In genomic region chr7:20030915-20031362, GRCh38 we compare ENCODE assay signal across 7 cellular contexts.
DNase-seq lines count a peak whose midpoint lies in the region; ATAC-seq and FAIRE-seq lines count a peak whose summit lies in the region.

No MANE protein-coding gene starts in this region.

- DNase-seq in RCC 7860 (ENCODE audit: low spot score): peak; percentile 42
- DNase-seq in stimulated activated naive B cell treated with anti-CD40 and anti-IgM and Interleukin-4, amounts not matched to agents 10 μg/mL and 1 μg/mL and 100 μg/mL, for 72 hours: peak; percentile 11
- DNase-seq in Right ventricle myocardium inferior (ENCODE audit: missing footprints): no peak
- DNase-seq in islet precursor cell: no peak
- no peak for DNase-seq in HPDE6-E6E7 (ENCODE audit: extremely low spot score)

- H3K9me3 Mint-ChIP-seq in stimulated activated naive B cell treated with anti-CD40 and anti-IgM and Interleukin-4, amounts not matched to agents 10 μg/mL and 1 μg/mL and 100 μg/mL, for 72 hours: peaks cover 3 to 6% of the 10 kb centered on the region in 2 donors

- H3K4me1 Mint-ChIP-seq in stimulated activated naive B cell treated with anti-CD40 and anti-IgM and Interleukin-4, amounts not matched to agents 10 μg/mL and 1 μg/mL and 100 μg/mL, for 72 hours: peaks cover 31 to 59% of the 10 kb centered on the region in 2 donors

- H3K27me3 Mint-ChIP-seq in stimulated activated naive B cell treated with anti-CD40 and anti-IgM and Interleukin-4, amounts not matched to agents 10 μg/mL and 1 μg/mL and 100 μg/mL, for 72 hours: no peaks in the 10 kb centered on the region

- H3K27ac Mint-ChIP-seq in stimulated activated naive B cell treated with anti-CD40 and anti-IgM and Interleukin-4, amounts not matched to agents 10 μg/mL and 1 μg/mL and 100 μg/mL, for 72 hours: peak overlapping the region; percentile 83

- peak overlapping the region; percentile 3 to 55 for H3K4me3 Mint-ChIP-seq in stimulated activated naive B cell treated with anti-CD40 and anti-IgM and Interleukin-4, amounts not matched to agents 10 μg/mL and 1 μg/mL and 100 μg/mL, for 72 hours

- peak; percentile 27 for FAIRE-seq in RCC 7860 (lab: Jason Lieb, UNC)

- H3K36me3 Mint-ChIP-seq in stimulated activated naive B cell treated with anti-CD40 and anti-IgM and Interleukin-4, amounts not matched to agents 10 μg/mL and 1 μg/mL and 100 μg/mL, for 72 hours: no peaks in the 10 kb centered on the region

- intact Hi-C loops in Right ventricle myocardium inferior (cut with DNase I): no loop called here

- ATAC-seq in GM19324 (IDR thresholded peaks at IDR 0.05; ENCODE audit: low FRiP score, unreplicated experiment): peak; percentile 33
- peak; percentile 72 for ATAC-seq in HG02885 (IDR thresholded peaks at IDR 0.05; ENCODE audit: poor library complexity, unreplicated experiment)
- peak; percentile 72 to 80 for ATAC-seq in stimulated activated naive B cell treated with anti-CD40 and anti-IgM and Interleukin-4, amounts not matched to agents 10 μg/mL and 1 μg/mL and 100 μg/mL, for 72 hours (replicated peaks)
- ATAC-seq in Right ventricle myocardium inferior: no peak

Comparison
In these comparisons a context has a peak if more than half of its experiments do, and no peak if none do; other contexts are left out.
1. DNase-seq: peak in RCC 7860 (single experiment) and stimulated activated naive B cell treated with anti-CD40 and anti-IgM and Interleukin-4, amounts not matched to agents 10 μg/mL and 1 μg/mL and 100 μg/mL, for 72 hours (single experiment); none in Right ventricle myocardium inferior (single experiment), islet precursor cell (single experiment) and HPDE6-E6E7 (single experiment).